9 cellular contexts compared by ENCODE assay signal in genomic region chr2:173990970-173991819, GRCh38. TPM values are rescaled to one million over a fixed set of nuclear protein-coding genes. Genes with fewer than 3 reads are reported as not detected.
A peak's percentile ranks its signal among the peaks of the same experiment; 100 is the strongest.
DNase-seq lines count a peak whose midpoint lies in the region; TF ChIP-seq lines count a peak whose summit lies in the region.
"Had no signal": no experiment of that assay in that cellular context is flagged by ENCODE, and none has a peak within 500 bp of the region (broad histone marks: within the 10 kb centered on the region; RNA-seq: fewer than 3 reads in every experiment).

No MANE protein-coding gene starts in this region.

- no peaks in the 10 kb centered on the region for H3K36me3 ChIP-seq in neural progenitor cell
- H3K36me3 ChIP-seq: BLaER1 treated with 17β-estradiol and CSF1 and Interleukin-3, amounts not matched to agents 10 nM and 100 nM had no signal

- H3K4me1 ChIP-seq in neural progenitor cell, result peaks cover 12% of the 10 kb centered on the region

- H3K9ac ChIP-seq in neural progenitor cell, result no peak overlapping the region
- H3K9ac ChIP-seq: BLaER1 treated with 17β-estradiol and CSF1 and Interleukin-3, amounts not matched to agents 10 nM and 100 nM had no signal

- no peaks in the 10 kb centered on the region for H3K27me3 ChIP-seq in neural progenitor cell
- H3K27me3 ChIP-seq: BLaER1 treated with 17β-estradiol and CSF1 and Interleukin-3, amounts not matched to agents 10 nM and 100 nM had no signal

- intact Hi-C loops in activated naive CD4-positive, alpha-beta T cell treated with anti-CD3 and anti-CD28 coated beads for 36 hours (cut with micrococcal nuclease), result no loop called here

- H3K9me3 ChIP-seq in neural progenitor cell (ENCODE audit: low read depth), result no peaks in the 10 kb centered on the region

- peaks cover 3% of the 10 kb centered on the region for H3K27me3 Mint-ChIP-seq in activated naive CD4-positive, alpha-beta T cell treated with anti-CD3 and anti-CD28 coated beads for 36 hours (ENCODE audit: low read depth)
- H3K27me3 Mint-ChIP-seq in IgD-negative memory B cell, result no peaks in the 10 kb centered on the region
- H3K27me3 Mint-ChIP-seq in neural progenitor cell (ENCODE audit: insufficient read depth, low read depth), result peaks cover 1% of the 10 kb centered on the region

- no peaks in the 10 kb centered on the region for H3K79me2 ChIP-seq in neural progenitor cell (ENCODE audit: low read depth)

- DNase-seq in activated naive CD4-positive, alpha-beta T cell treated with anti-CD3 and anti-CD28 coated beads for 36 hours, result peak; percentile 21
- no peak for DNase-seq in activated naive CD4-positive, alpha-beta T cell (lab: John Stamatoyannopoulos, UW)
- DNase-seq in coronary artery (ENCODE audit: low spot score) (peak; percentile 90), neural progenitor cell (ENCODE audit: low spot score) (no peak), GM13976 (ENCODE audit: low spot score) (no peak)
- no peak for DNase-seq in stimulated activated naive CD4-positive, alpha-beta T cell (lab: John Stamatoyannopoulos, UW)
- no peak for DNase-seq in stimulated activated CD4-positive, alpha-beta T cell treated with anti-CD3 and anti-CD28 coated beads, Interleukin-1b, Interleukin-23, amount 100 ng/mL, for 48 hours

- CTCF ChIA-PET in activated naive CD4-positive, alpha-beta T cell treated with anti-CD3 and anti-CD28 coated beads for 36 hours (lab: Charles Lee), result interaction anchor here (1.7 kb wide), 1 partner anchor 13 kb away, joined by 4 read pairs; no protein-coding TSS in a partner anchor

- H3K36me3 Mint-ChIP-seq in activated naive CD4-positive, alpha-beta T cell treated with anti-CD3 and anti-CD28 coated beads for 36 hours (ENCODE audit: low read depth), result no peaks in the 10 kb centered on the region
- H3K36me3 Mint-ChIP-seq in IgD-negative memory B cell, result peaks cover 4% of the 10 kb centered on the region
- H3K36me3 Mint-ChIP-seq in neural progenitor cell, result no peaks in the 10 kb centered on the region

- H3K4me3 Mint-ChIP-seq in activated naive CD4-positive, alpha-beta T cell treated with anti-CD3 and anti-CD28 coated beads for 36 hours, result no peak overlapping the region
- H3K4me3 Mint-ChIP-seq in IgD-negative memory B cell, result peak overlapping the region; percentile 15 to 91 (median 72)
- no peak overlapping the region for H3K4me3 Mint-ChIP-seq in neural progenitor cell

- no peak overlapping the region for H3K4me2 ChIP-seq in neural progenitor cell

- H2AFZ ChIP-seq in neural progenitor cell (replicated peaks), result no peak overlapping the region

- no peaks in the 10 kb centered on the region for H4K20me1 ChIP-seq in neural progenitor cell (ENCODE audit: low read depth)
- H4K20me1 ChIP-seq: BLaER1 treated with 17β-estradiol and CSF1 and Interleukin-3, amounts not matched to agents 10 nM and 100 nM had no signal

- H3F3A ChIP-seq in neural progenitor cell (ENCODE audit: low read depth), result no peaks in the 10 kb centered on the region

- H3K27ac ChIP-seq in coronary artery (peak overlapping the region; percentile 84 to 89), neural progenitor cell (no peak overlapping the region)

- TF ChIP-seq CTCF in coronary artery (IDR thresholded peaks at IDR 0.05) (no peak), neural progenitor cell (IDR thresholded peaks at IDR 0.05) (no peak), GM13976 (IDR thresholded peaks at IDR 0.05; ENCODE audit: borderline replicate concordance, control extremely low read depth, extremely low read depth, insufficient read depth, missing control alignments) (no peak)

- no peak overlapping the region for H3K27ac Mint-ChIP-seq in activated naive CD4-positive, alpha-beta T cell treated with anti-CD3 and anti-CD28 coated beads for 36 hours
- H3K27ac Mint-ChIP-seq in IgD-negative memory B cell, result peak overlapping the region; percentile 59 to 98 (median 98)
- peak overlapping the region; percentile 9 for H3K27ac Mint-ChIP-seq in neural progenitor cell

- in situ Hi-C loops in GM13976 (cut with MboI; ENCODE audit: low sequenced_read_pairs, unreplicated experiment), result no loop called here

- peaks cover 8% of the 10 kb centered on the region for H3K4me1 Mint-ChIP-seq in activated naive CD4-positive, alpha-beta T cell treated with anti-CD3 and anti-CD28 coated beads for 36 hours (ENCODE audit: low read depth)
- H3K4me1 Mint-ChIP-seq in IgD-negative memory B cell (peaks cover 28 to 49% (median 35%) of the 10 kb centered on the region in 3 donors), neural progenitor cell (peaks cover 20% of the 10 kb centered on the region)

- H3K4me3 ChIP-seq in coronary artery (peak overlapping the region; percentile 51), neural progenitor cell (no peak overlapping the region)
- H3K4me3 ChIP-seq: BLaER1 treated with 17β-estradiol and CSF1 and Interleukin-3, amounts not matched to agents 10 nM and 100 nM had no signal

- no peaks in the 10 kb centered on the region for H3K9me3 Mint-ChIP-seq in activated naive CD4-positive, alpha-beta T cell treated with anti-CD3 and anti-CD28 coated beads for 36 hours
- H3K9me3 Mint-ChIP-seq in IgD-negative memory B cell (no peaks in the 10 kb centered on the region), neural progenitor cell (no peaks in the 10 kb centered on the region)

RNA-seq across cellular contexts. Expression of gene SP3, which starts 26.0 kb away (rescaled TPM):
- 10 to 100 TPM; 89.8 to 99.7 TPM for total RNA-seq in activated naive CD4-positive, alpha-beta T cell treated with anti-CD3 and anti-CD28 coated beads for 36 hours
- polyA plus RNA-seq in IgD-negative memory B cell, result 54.4 TPM
- total RNA-seq in neural progenitor cell (ENCODE audit: low replicate concordance), result 148 and 210 TPM in 2 replicates

Comparison
In these comparisons a context has a peak if more than half of its experiments do, and no peak if none do; other contexts are left out.
1. DNase-seq: peak in activated naive CD4-positive, alpha-beta T cell treated with anti-CD3 and anti-CD28 coated beads for 36 hours (single experiment) and coronary artery (single experiment); none in activated naive CD4-positive, alpha-beta T cell (0 of 4), neural progenitor cell (single experiment), GM13976 (single experiment), stimulated activated naive CD4-positive, alpha-beta T cell (0 of 6) and stimulated activated CD4-positive, alpha-beta T cell treated with anti-CD3 and anti-CD28 coated beads, Interleukin-1b, Interleukin-23, amount 100 ng/mL, for 48 hours (single experiment).
2. H3K4me3 Mint-ChIP-seq: peak in IgD-negative memory B cell (4 of 4); none in activated naive CD4-positive, alpha-beta T cell treated with anti-CD3 and anti-CD28 coated beads for 36 hours (single experiment) and neural progenitor cell (single experiment).